ENCODE assay signal across 10 cellular contexts in the genomic region with DNA sequence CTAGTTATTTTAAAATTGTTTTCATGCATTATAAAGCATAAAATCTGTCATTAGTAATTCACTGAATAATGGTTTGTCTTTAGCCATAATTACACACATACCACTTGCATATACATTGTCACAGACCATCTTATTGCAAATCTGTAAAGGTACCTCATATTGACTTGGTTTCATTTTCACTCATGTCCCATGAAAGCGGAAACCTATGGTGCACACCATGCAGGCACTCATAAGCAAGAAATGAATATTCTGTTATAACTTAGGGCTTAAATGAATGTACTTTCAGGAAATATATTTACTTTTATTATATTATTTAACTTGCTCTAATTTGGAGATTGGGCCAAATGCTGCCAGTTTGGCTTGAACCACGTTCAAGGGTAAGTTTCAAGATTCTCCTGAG. TPM values are rescaled to one million over a fixed set of nuclear protein-coding genes. Genes with fewer than 3 reads are reported as not detected.
A peak's percentile ranks its signal among the peaks of the same experiment; 100 is the strongest.
DNase-seq lines count a peak whose midpoint lies in the region; ATAC-seq, FAIRE-seq and TF ChIP-seq lines count a peak whose summit lies in the region.
"Had no signal": no experiment of that assay in that cellular context is flagged by ENCODE, and none has a peak within 500 bp of the region (broad histone marks: within the 10 kb centered on the region; RNA-seq: fewer than 3 reads in every experiment).

No MANE protein-coding gene starts in this region.

- no peaks in the 10 kb centered on the region for H3K79me2 ChIP-seq in OCI-LY1 (ENCODE audit: insufficient read depth, low read length)

- H3K9me2 ChIP-seq in OCI-LY1 (ENCODE audit: low read depth, low read length), result no peaks in the 10 kb centered on the region

- DNase-seq in left ventricle myocardium inferior (no peak), left cardiac atrium (no peak), NCI-H446 treated with DMSO at 0.1 percent for 48 hours (lab: John Stamatoyannopoulos, UW) (no peak), CD14-positive monocyte (ENCODE audit: low spot score) (no peak), RCC 7860 (ENCODE audit: low spot score) (no peak)

- intact Hi-C loops in left ventricle myocardium inferior (cut with micrococcal nuclease) (no loop called here), left cardiac atrium (cut with DNase I) (no loop called here), CD14-positive monocyte (cut with micrococcal nuclease) (no loop called here)

- no peaks in the 10 kb centered on the region for H3K36me3 Mint-ChIP-seq in stimulated activated naive CD8-positive, alpha-beta T cell treated with anti-CD3 and anti-CD28 coated beads, Interleukin-15, Interleukin-2, amounts not matched to agents 100 ng/mL and 50 ng/mL, for 24 hours (ENCODE audit: low read depth)
- H3K36me3 Mint-ChIP-seq in CD14-positive monocyte, result peaks cover 0 to 2% of the 10 kb centered on the region in 2 donors
- H3K36me3 Mint-ChIP-seq: brain had no signal

- no peak for ATAC-seq in left cardiac atrium
- ATAC-seq in HG02759 (IDR thresholded peaks at IDR 0.05; ENCODE audit: unreplicated experiment), result peak; percentile 98

- H4K20me1 ChIP-seq in OCI-LY1 (ENCODE audit: insufficient read depth, low read length), result no peaks in the 10 kb centered on the region

- TF ChIP-seq CTCF in left ventricle myocardium inferior (IDR thresholded peaks at IDR 0.05; ENCODE audit: borderline replicate concordance) (no peak), OCI-LY1 (IDR thresholded peaks at IDR 0.05; ENCODE audit: low read length) (no peak), CD14-positive monocyte (IDR thresholded peaks at IDR 0.05) (no peak)

- H2AFZ ChIP-seq in OCI-LY1 (ENCODE audit: low read length), result peak overlapping the region; percentile 86

- no peak for FAIRE-seq in RCC 7860 (lab: Jason Lieb, UNC)

- peak overlapping the region; percentile 16 for H3K4me2 ChIP-seq in OCI-LY1 (ENCODE audit: low read length)

- no peaks in the 10 kb centered on the region for H3K9me3 Mint-ChIP-seq in stimulated activated naive CD8-positive, alpha-beta T cell treated with anti-CD3 and anti-CD28 coated beads, Interleukin-15, Interleukin-2, amounts not matched to agents 100 ng/mL and 50 ng/mL, for 24 hours
- H3K9me3 Mint-ChIP-seq in CD14-positive monocyte, result no peaks in the 10 kb centered on the region
- H3K9me3 Mint-ChIP-seq: brain had no signal

- H3K36me3 ChIP-seq in left ventricle myocardium inferior, result peaks cover 18% of the 10 kb centered on the region
- H3K36me3 ChIP-seq in OCI-LY1 (ENCODE audit: insufficient read depth, low read length), result no peaks in the 10 kb centered on the region
- H3K36me3 ChIP-seq: SJSA1 had no signal

- no peak overlapping the region for H3K4me3 ChIP-seq in left ventricle myocardium inferior
- H3K4me3 ChIP-seq in OCI-LY1 (ENCODE audit: low read depth, low read length, poor library complexity, severe bottlenecking), result no peak overlapping the region
- H3K4me3 ChIP-seq: SJSA1 had no signal

- H3K27me3 ChIP-seq in left ventricle myocardium inferior (ENCODE audit: low read depth), result no peaks in the 10 kb centered on the region
- no peaks in the 10 kb centered on the region for H3K27me3 ChIP-seq in OCI-LY1 (ENCODE audit: insufficient read depth, low read length)
- H3K27me3 ChIP-seq: SJSA1 had no signal

- H3K27ac Mint-ChIP-seq in stimulated activated naive CD8-positive, alpha-beta T cell treated with anti-CD3 and anti-CD28 coated beads, Interleukin-15, Interleukin-2, amounts not matched to agents 100 ng/mL and 50 ng/mL, for 24 hours, result peak overlapping the region; percentile 84
- H3K27ac Mint-ChIP-seq in CD14-positive monocyte, result no peak overlapping the region
- H3K27ac Mint-ChIP-seq: brain had no signal

- peak overlapping the region; percentile 57 for H3K4me3 Mint-ChIP-seq in stimulated activated naive CD8-positive, alpha-beta T cell treated with anti-CD3 and anti-CD28 coated beads, Interleukin-15, Interleukin-2, amounts not matched to agents 100 ng/mL and 50 ng/mL, for 24 hours
- H3K4me3 Mint-ChIP-seq in CD14-positive monocyte, result no peak overlapping the region
- H3K4me3 Mint-ChIP-seq: brain had no signal

- H3K9me3 ChIP-seq in left ventricle myocardium inferior (replicated peaks) (no peaks in the 10 kb centered on the region), OCI-LY1 (ENCODE audit: low read length) (no peaks in the 10 kb centered on the region)
- H3K9me3 ChIP-seq: SJSA1 had no signal

- H3K27ac ChIP-seq in left ventricle myocardium inferior (replicated peaks), result peak overlapping the region; percentile 67
- peak overlapping the region; percentile 27 for H3K27ac ChIP-seq in OCI-LY1 (ENCODE audit: low read depth, low read length, poor library complexity, severe bottlenecking)
- H3K27ac ChIP-seq: SJSA1 had no signal

- peaks cover 57% of the 10 kb centered on the region for H3K4me1 Mint-ChIP-seq in stimulated activated naive CD8-positive, alpha-beta T cell treated with anti-CD3 and anti-CD28 coated beads, Interleukin-15, Interleukin-2, amounts not matched to agents 100 ng/mL and 50 ng/mL, for 24 hours (ENCODE audit: low read depth)
- H3K4me1 Mint-ChIP-seq in CD14-positive monocyte, result peaks cover 2% of the 10 kb centered on the region

- no peaks in the 10 kb centered on the region for H3K27me3 Mint-ChIP-seq in stimulated activated naive CD8-positive, alpha-beta T cell treated with anti-CD3 and anti-CD28 coated beads, Interleukin-15, Interleukin-2, amounts not matched to agents 100 ng/mL and 50 ng/mL, for 24 hours
- H3K27me3 Mint-ChIP-seq in CD14-positive monocyte (ENCODE audit: low read depth in 3 of 3), result no peaks in the 10 kb centered on the region
- H3K27me3 Mint-ChIP-seq: brain had no signal

- no peak overlapping the region for H3K9ac ChIP-seq in OCI-LY1 (ENCODE audit: low read length)

- H3K4me1 ChIP-seq in left ventricle myocardium inferior, result peaks cover 22% of the 10 kb centered on the region
- H3K4me1 ChIP-seq in OCI-LY1 (ENCODE audit: insufficient read depth, low read length, severe bottlenecking), result peaks cover 31% of the 10 kb centered on the region
- H3K4me1 ChIP-seq: SJSA1 had no signal

- no peaks in the 10 kb centered on the region for H3F3A ChIP-seq in OCI-LY1 (ENCODE audit: insufficient read depth, low read length)

RNA-seq across cellular contexts. Expression of a gene that starts 29.2 kb away (rescaled TPM):
- 4.9 TPM for total RNA-seq in left ventricle myocardium inferior
- total RNA-seq in left cardiac atrium, result 10 to 100 TPM; 11.2 to 11.5 TPM
- polyA plus RNA-seq in CD14-positive monocyte, result 100 to 1,000 TPM; 171 to 244 TPM
